ENCODE assay signal across 17 cellular contexts in the genomic region with DNA sequence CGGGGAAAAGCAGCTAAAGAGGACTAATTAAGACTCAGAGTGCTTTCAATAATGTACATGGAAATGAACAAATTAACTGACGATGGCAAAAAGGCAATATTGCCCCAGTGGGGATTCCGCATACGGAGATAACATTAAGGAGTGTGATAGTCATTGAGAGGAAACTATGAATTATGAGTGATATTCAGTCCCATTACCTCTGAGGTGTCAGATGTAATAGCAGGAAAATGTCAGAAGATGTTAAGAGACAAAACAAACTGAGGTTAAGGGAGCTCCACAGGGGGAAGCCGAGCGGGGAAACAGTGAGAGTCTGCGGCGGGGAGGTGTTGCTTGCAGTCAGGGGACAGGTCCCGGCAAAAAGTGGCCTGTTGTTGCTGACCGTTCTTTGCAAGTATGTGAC.
DNase-seq lines count a peak whose midpoint lies in the region; ATAC-seq and TF ChIP-seq lines count a peak whose summit lies in the region.
"Had no signal": no experiment of that assay in that cellular context is flagged by ENCODE, and none has a peak within 500 bp of the region (broad histone marks: within the 10 kb centered on the region; RNA-seq: fewer than 3 reads in every experiment).

No MANE protein-coding gene starts in this region.

- H3K9me3 Mint-ChIP-seq in nephron progenitor cell (peaks cover 20% of the 10 kb centered on the region), neural progenitor cell (peaks cover 5% of the 10 kb centered on the region)
- peaks cover 4 to 15% (median 8%) of the 10 kb centered on the region in 5 donors for H3K9me3 Mint-ChIP-seq in CD8-positive, alpha-beta memory T cell

- no peak overlapping the region for H3K27ac ChIP-seq in neural progenitor cell
- H3K27ac ChIP-seq in CD8-positive, alpha-beta memory T cell (ENCODE audit: low read depth, low read length) = no peak overlapping the region
- H3K27ac ChIP-seq: BLaER1 had no signal

- H3K27ac Mint-ChIP-seq in nephron progenitor cell (peak overlapping the region; percentile 46), neural progenitor cell (peak overlapping the region; percentile 51)
- H3K27ac Mint-ChIP-seq in CD8-positive, alpha-beta memory T cell = no peak overlapping the region
- H3K27ac Mint-ChIP-seq: CD14-positive monocyte; CD4-positive, CD25-positive, alpha-beta regulatory T cell had no signal

- DNase-seq in nephron progenitor cell (no peak), neural progenitor cell (ENCODE audit: low spot score) (no peak), SW 1271 (lab: John Stamatoyannopoulos, UW) (no peak)
- DNase-seq in CD8-positive, alpha-beta memory T cell = no peak
- DNase-seq: 8988T; ACHN; BE2C; C1 segment of cervical spinal cord; Caco-2; Calu3; CD4-positive, alpha-beta memory T cell; CD4-positive, CD25-positive, alpha-beta regulatory T cell; DMS79 treated with DMSO at 0.1 percent for 48 hours; GF-D8 had no signal

- no peaks in the 10 kb centered on the region for H3K79me2 ChIP-seq in neural progenitor cell (ENCODE audit: low read depth)

- H3K36me3 ChIP-seq in neural progenitor cell = no peaks in the 10 kb centered on the region
- H3K36me3 ChIP-seq in CD8-positive, alpha-beta memory T cell (ENCODE audit: insufficient read depth, low read length) = no peaks in the 10 kb centered on the region
- H3K36me3 ChIP-seq: BE2C, BLaER1 had no signal

- peaks cover 12% of the 10 kb centered on the region for H3K4me1 ChIP-seq in neural progenitor cell
- no peaks in the 10 kb centered on the region for H3K4me1 ChIP-seq in CD8-positive, alpha-beta memory T cell (ENCODE audit: insufficient read depth, low read length)
- H3K4me1 ChIP-seq: BE2C, BLaER1, Caco-2 had no signal

- CTCF ChIA-PET in CD8-positive, alpha-beta memory T cell (lab: Charles Lee) = no interaction called here

- no peaks in the 10 kb centered on the region for H3K27me3 ChIP-seq in neural progenitor cell
- no peaks in the 10 kb centered on the region for H3K27me3 ChIP-seq in CD8-positive, alpha-beta memory T cell (ENCODE audit: insufficient read depth, low read length, poor library complexity, severe bottlenecking)
- H3K27me3 ChIP-seq: BE2C, BLaER1 had no signal

- no peaks in the 10 kb centered on the region for H3K9me3 ChIP-seq in neural progenitor cell (ENCODE audit: low read depth)
- no peaks in the 10 kb centered on the region for H3K9me3 ChIP-seq in CD8-positive, alpha-beta memory T cell (ENCODE audit: low read length)
- H3K9me3 ChIP-seq: BE2C, Caco-2 had no signal

- H3K27me3 Mint-ChIP-seq in nephron progenitor cell (ENCODE audit: low read depth, poor library complexity) (peaks cover 14% of the 10 kb centered on the region), neural progenitor cell (ENCODE audit: insufficient read depth, low read depth) (peaks cover 7% of the 10 kb centered on the region)
- H3K27me3 Mint-ChIP-seq in CD8-positive, alpha-beta memory T cell = no peaks in the 10 kb centered on the region
- H3K27me3 Mint-ChIP-seq: CD4-positive, CD25-positive, alpha-beta regulatory T cell had no signal

- POLR2A ChIA-PET in CD8-positive, alpha-beta memory T cell (lab: Charles Lee) = no interaction called here

- H3K4me2 ChIP-seq in neural progenitor cell = no peak overlapping the region
- H3K4me2 ChIP-seq: BLaER1 had no signal

- H3K9ac ChIP-seq in neural progenitor cell = no peak overlapping the region
- H3K9ac ChIP-seq: BLaER1 had no signal

- H3F3A ChIP-seq in neural progenitor cell (ENCODE audit: low read depth) = no peaks in the 10 kb centered on the region

- H3K4me3 ChIP-seq in neural progenitor cell = no peak overlapping the region
- H3K4me3 ChIP-seq in CD8-positive, alpha-beta memory T cell (ENCODE audit: low read length) = no peak overlapping the region
- H3K4me3 ChIP-seq: BLaER1 had no signal

- no peak for TF ChIP-seq CTCF in nephron progenitor cell (IDR thresholded peaks at IDR 0.05)
- TF ChIP-seq CTCF in neural progenitor cell (IDR thresholded peaks at IDR 0.05) = no peak

- no peak for ATAC-seq in HG02610 (IDR thresholded peaks at IDR 0.05; ENCODE audit: unreplicated experiment)

- no peaks in the 10 kb centered on the region for H3K36me3 Mint-ChIP-seq in nephron progenitor cell (ENCODE audit: low read depth)
- no peaks in the 10 kb centered on the region for H3K36me3 Mint-ChIP-seq in neural progenitor cell
- peaks cover 0 to 3% (median 0%) of the 10 kb centered on the region in 3 donors for H3K36me3 Mint-ChIP-seq in CD8-positive, alpha-beta memory T cell
- H3K36me3 Mint-ChIP-seq: CD14-positive monocyte; CD4-positive, alpha-beta memory T cell; CD4-positive, CD25-positive, alpha-beta regulatory T cell had no signal

- no peaks in the 10 kb centered on the region for H4K20me1 ChIP-seq in neural progenitor cell (ENCODE audit: low read depth)
- H4K20me1 ChIP-seq: BLaER1 had no signal

- H3K4me1 Mint-ChIP-seq in nephron progenitor cell (no peaks in the 10 kb centered on the region), neural progenitor cell (no peaks in the 10 kb centered on the region)
- H3K4me1 Mint-ChIP-seq in CD8-positive, alpha-beta memory T cell = no peaks in the 10 kb centered on the region
- H3K4me1 Mint-ChIP-seq: CD14-positive monocyte; CD4-positive, alpha-beta memory T cell; CD4-positive, CD25-positive, alpha-beta regulatory T cell had no signal

- peak overlapping the region; percentile 34 for H2AFZ ChIP-seq in neural progenitor cell (replicated peaks)

- no peak overlapping the region for H3K4me3 Mint-ChIP-seq in nephron progenitor cell
- H3K4me3 Mint-ChIP-seq in neural progenitor cell = no peak overlapping the region
- H3K4me3 Mint-ChIP-seq in CD8-positive, alpha-beta memory T cell = no peak overlapping the region
- H3K4me3 Mint-ChIP-seq: CD14-positive monocyte; CD4-positive, alpha-beta memory T cell; CD4-positive, CD25-positive, alpha-beta regulatory T cell had no signal

Comparison
In these comparisons a context has a peak if more than half of its experiments do, and no peak if none do; other contexts are left out.
1. H3K27ac Mint-ChIP-seq: peak in nephron progenitor cell (single experiment) and neural progenitor cell (single experiment); none in CD8-positive, alpha-beta memory T cell (0 of 8).